In genomic region chr16:86740817-86741799, GRCh38 we compare ENCODE assay signal across 10 cellular contexts.
DNase-seq lines count a peak whose midpoint lies in the region; ATAC-seq and TF ChIP-seq lines count a peak whose summit lies in the region.
"Had no signal": no experiment of that assay in that cellular context is flagged by ENCODE, and none has a peak within 500 bp of the region (broad histone marks: within the 10 kb centered on the region; RNA-seq: fewer than 3 reads in every experiment).

No MANE protein-coding gene starts in this region.

- H3K27me3 ChIP-seq in tibial artery = no peaks in the 10 kb centered on the region
- H3K27me3 ChIP-seq: Peyer's patch had no signal

- TF ChIP-seq CTCF in astrocyte of the spinal cord (IDR thresholded peaks at IDR 0.05; ENCODE audit: low read depth, low read length) = no peak
- no peak for TF ChIP-seq CTCF in tibial artery (IDR thresholded peaks at IDR 0.05)

- no peaks in the 10 kb centered on the region for H3K9me3 ChIP-seq in tibial artery
- H3K9me3 ChIP-seq: Peyer's patch had no signal

- intact Hi-C loops in tibial artery (cut with DNase I; ENCODE audit: low total_unique reads) = no loop called here

- CTCF ChIA-PET in activated CD4-positive, alpha-beta T cell treated with anti-CD3 and anti-CD28 coated beads, Interleukin-2, amount 10 ng/mL, durations not matched to agents 7 days and 5 days (lab: Charles Lee) = no interaction called here

- H3K27ac Mint-ChIP-seq in activated CD4-positive, alpha-beta T cell treated with anti-CD3 and anti-CD28 coated beads, Interleukin-2, amount 10 ng/mL, durations not matched to agents 7 days and 5 days = no peak overlapping the region

- H3K4me3 ChIP-seq in astrocyte of the spinal cord (ENCODE audit: low read depth, low read length) (peak overlapping the region; percentile 37), tibial artery (peak overlapping the region; percentile 47 to 58)

- peaks cover 31% of the 10 kb centered on the region for H3K27me3 Mint-ChIP-seq in activated CD4-positive, alpha-beta T cell treated with anti-CD3 and anti-CD28 coated beads, Interleukin-2, amount 10 ng/mL, durations not matched to agents 7 days and 5 days

- peaks cover 9% of the 10 kb centered on the region for H3K4me1 Mint-ChIP-seq in activated CD4-positive, alpha-beta T cell treated with anti-CD3 and anti-CD28 coated beads, Interleukin-2, amount 10 ng/mL, durations not matched to agents 7 days and 5 days

- DNase-seq in activated CD4-positive, alpha-beta T cell treated with anti-CD3 and anti-CD28 coated beads, Interleukin-2, amount 10 ng/mL, durations not matched to agents 7 days and 5 days = no peak
- no peak for DNase-seq in activated CD4-positive, alpha-beta T cell treated with anti-CD3 and anti-CD28 coated beads for 4 hours
- peak; percentile 83 for DNase-seq in astrocyte of the spinal cord (ENCODE audit: low read depth, low spot score)
- peak; percentile 84 for DNase-seq in iris pigment epithelial cell (ENCODE audit: low read depth)
- peak; percentile 73 to 91 for DNase-seq in tibial artery
- DNase-seq in amygdala (lab: John Stamatoyannopoulos, UW) = no peak
- DNase-seq in SIG-M5 treated with dmso at 0.1 percent for 504 hours (lab: John Stamatoyannopoulos, UW; ENCODE audit: unreplicated experiment) = no peak
- DNase-seq: naive B cell had no signal

- no peaks in the 10 kb centered on the region for H3K36me3 Mint-ChIP-seq in activated CD4-positive, alpha-beta T cell treated with anti-CD3 and anti-CD28 coated beads, Interleukin-2, amount 10 ng/mL, durations not matched to agents 7 days and 5 days (ENCODE audit: low read depth)
- H3K36me3 Mint-ChIP-seq: naive B cell had no signal

- peaks cover 0 to 17% (median 0%) of the 10 kb centered on the region in 3 donors for H3K36me3 ChIP-seq in tibial artery
- H3K36me3 ChIP-seq: Peyer's patch had no signal

- POLR2A ChIA-PET in activated CD4-positive, alpha-beta T cell treated with anti-CD3 and anti-CD28 coated beads, Interleukin-2, amount 10 ng/mL, durations not matched to agents 7 days and 5 days (lab: Charles Lee) = no interaction called here

- in situ Hi-C loops in astrocyte of the spinal cord (cut with HindIII; ENCODE audit: low sequenced_read_pairs) = no loop called here

- no peak for ATAC-seq in GM18498 (IDR thresholded peaks at IDR 0.05; ENCODE audit: unreplicated experiment)

- peak overlapping the region; percentile 90 to 91 for H3K27ac ChIP-seq in tibial artery

- peak overlapping the region; percentile 21 for H3K4me3 Mint-ChIP-seq in activated CD4-positive, alpha-beta T cell treated with anti-CD3 and anti-CD28 coated beads, Interleukin-2, amount 10 ng/mL, durations not matched to agents 7 days and 5 days

- peaks cover 0 to 15% (median 10%) of the 10 kb centered on the region in 4 donors for H3K4me1 ChIP-seq in tibial artery
- H3K4me1 ChIP-seq: Peyer's patch had no signal

- H3K9me3 Mint-ChIP-seq in activated CD4-positive, alpha-beta T cell treated with anti-CD3 and anti-CD28 coated beads, Interleukin-2, amount 10 ng/mL, durations not matched to agents 7 days and 5 days = no peaks in the 10 kb centered on the region

Comparison
In these comparisons a context has a peak if more than half of its experiments do, and no peak if none do; other contexts are left out.
1. DNase-seq: peak in astrocyte of the spinal cord (single experiment), iris pigment epithelial cell (single experiment) and tibial artery (2 of 2); none in activated CD4-positive, alpha-beta T cell treated with anti-CD3 and anti-CD28 coated beads, Interleukin-2, amount 10 ng/mL, durations not matched to agents 7 days and 5 days (single experiment), activated CD4-positive, alpha-beta T cell treated with anti-CD3 and anti-CD28 coated beads for 4 hours (0 of 2), amygdala (0 of 56) and SIG-M5 treated with dmso at 0.1 percent for 504 hours (single experiment).